ENCODE assay signal across 1 cellular context in the genomic region with DNA sequence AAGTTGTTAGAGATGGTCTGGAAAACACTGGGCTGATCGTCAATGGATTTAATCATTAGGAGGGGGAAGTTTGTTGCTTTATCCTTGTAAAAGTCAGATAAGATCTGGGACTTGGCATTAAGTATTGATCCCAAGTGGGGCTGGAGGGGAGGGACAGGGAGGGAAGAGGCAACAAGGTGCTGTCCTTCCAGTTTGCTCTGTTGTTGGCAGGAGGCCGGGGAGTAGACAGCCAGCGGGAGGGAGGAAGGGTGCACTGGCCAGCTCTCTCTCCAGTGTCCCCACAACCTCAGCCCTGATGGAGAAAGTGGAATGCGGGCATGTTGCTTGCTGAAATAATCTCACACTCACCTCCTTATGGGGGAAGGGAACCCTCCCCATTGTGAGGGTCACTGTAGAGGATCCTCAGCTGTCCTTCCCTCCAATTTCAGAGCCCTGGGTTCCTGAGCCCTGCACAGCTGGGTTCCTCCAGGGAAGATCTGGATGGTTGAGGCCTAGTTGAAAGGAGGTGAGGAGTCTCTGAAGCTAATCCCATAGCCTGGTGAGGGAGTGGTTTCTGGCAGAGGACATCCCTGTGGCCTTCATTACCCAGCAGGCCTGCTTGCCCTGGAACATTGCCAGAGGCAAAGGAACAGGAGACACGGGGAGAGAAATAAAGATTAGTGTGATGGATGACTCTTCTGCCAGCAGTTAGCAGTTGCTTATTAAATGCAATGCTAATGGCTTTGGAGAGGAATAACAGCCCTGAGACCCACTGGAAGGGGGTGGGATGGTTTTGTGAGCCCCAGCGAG.
TF ChIP-seq lines count a peak whose summit lies in the region.

No MANE protein-coding gene starts in this region.

TF ChIP-seq in SK-N-SH treated with all-trans-retinoic acid at 6 μM for 48 hours, 23 proteins besides CTCF, POLR2A, EP300 and RAD21 (continued from another document):
- TF ChIP-seq GLIS3 (CRISPR knock-in tag; IDR thresholded peaks at IDR 0.05) (no peak), ARNTL (CRISPR knock-in tag; IDR thresholded peaks at IDR 0.05; ENCODE audit: borderline replicate concordance, low read depth) (no peak), PPARA (CRISPR knock-in tag; IDR thresholded peaks at IDR 0.05; ENCODE audit: borderline replicate concordance) (no peak), ESRRG (CRISPR knock-in tag; IDR thresholded peaks at IDR 0.05) (peak; percentile 24; the same call in 1 of the 2 replicates), TCF4 (CRISPR knock-in tag; IDR thresholded peaks at IDR 0.05; ENCODE audit: borderline replicate concordance) (peak; percentile 53; the same call in 1 of the 2 replicates), ZNF565 (CRISPR knock-in tag; conservative IDR thresholded peaks at IDR 0.05; ENCODE audit: low read depth) (no peak), ZFP3 (CRISPR knock-in tag; IDR thresholded peaks at IDR 0.05) (peak; percentile 21; the same call in 1 of the 2 replicates), ZNF70 (CRISPR knock-in tag; IDR thresholded peaks at IDR 0.05) (peak; percentile 78), ZNF8 (CRISPR knock-in tag; IDR thresholded peaks at IDR 0.05) (no peak), POU6F1 (CRISPR knock-in tag; IDR thresholded peaks at IDR 0.05; ENCODE audit: borderline replicate concordance, low read depth) (no peak)
